In genomic region chr2:84880395-84880644, GRCh38 we compare ENCODE assay signal across 1 cellular context.
TF ChIP-seq lines count a peak whose summit lies in the region.

No MANE protein-coding gene starts in this region.

TF ChIP-seq in HepG2, 621 proteins besides CTCF, POLR2A, EP300 and RAD21:
- TF ChIP-seq SMYD3 (CRISPR knock-in tag; IDR thresholded peaks at IDR 0.05), result no peak
- TF ChIP-seq ZNF788 (CRISPR knock-in tag; IDR thresholded peaks at IDR 0.05; ENCODE audit: borderline replicate concordance), result 0 out of 2 replicates have a peak, but pooled peaks have one; percentile 20
- no peak for TF ChIP-seq HNRNPLL (IDR thresholded peaks at IDR 0.05; ENCODE audit: low read depth, low read length, poor library complexity, severe bottlenecking)
- TF ChIP-seq RORA (CRISPR knock-in tag; IDR thresholded peaks at IDR 0.05), result no peak
